In the genomic region with DNA sequence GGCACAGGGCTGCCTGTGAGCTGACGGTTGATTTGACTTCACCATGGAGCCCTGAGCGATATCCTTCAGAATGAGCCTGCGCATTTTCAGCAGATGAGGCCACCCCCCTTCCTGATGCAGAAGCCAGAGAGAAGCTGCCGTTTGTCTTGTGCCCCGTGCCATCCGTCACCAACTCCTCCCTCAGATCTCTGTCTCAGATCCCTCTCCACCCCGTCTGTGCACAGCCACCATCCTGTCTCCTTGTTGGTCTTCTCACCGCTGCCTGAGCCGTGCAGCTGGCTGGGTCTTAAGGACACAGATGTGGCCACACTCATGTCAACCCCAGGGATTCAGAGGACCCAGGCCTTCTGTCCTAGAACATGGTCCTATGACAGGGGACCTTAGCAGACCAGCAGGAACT, we compare ENCODE assay signal across 19 cellular contexts.
DNase-seq lines count a peak whose midpoint lies in the region; ATAC-seq and TF ChIP-seq lines count a peak whose summit lies in the region.
"Had no signal": no experiment of that assay in that cellular context is flagged by ENCODE, and none has a peak within 500 bp of the region (broad histone marks: within the 10 kb centered on the region; RNA-seq: fewer than 3 reads in every experiment).

No MANE protein-coding gene starts in this region.

- H3K27me3 Mint-ChIP-seq in WTC11 (ENCODE audit: low read depth), result no peaks in the 10 kb centered on the region
- H3K27me3 Mint-ChIP-seq in nephron progenitor cell (ENCODE audit: low read depth, poor library complexity), result peaks cover 3% of the 10 kb centered on the region
- H3K27me3 Mint-ChIP-seq: CD4-positive, alpha-beta T cell had no signal

- CTCF ChIA-PET in WTC11 (lab: Charles Lee), result interaction anchor here (2.4 kb wide), 1 partner anchor 43 kb away, joined by 6 read pairs; no protein-coding TSS in a partner anchor

- TF ChIP-seq CTCF in WTC11 (IDR thresholded peaks at IDR 0.05), result no peak
- TF ChIP-seq CTCF in nephron progenitor cell (IDR thresholded peaks at IDR 0.05), result no peak

- H3K27ac Mint-ChIP-seq in WTC11 (peak overlapping the region; percentile 73; the same call in 1 of the 2 replicates), nephron progenitor cell (peak overlapping the region; percentile 46)
- H3K27ac Mint-ChIP-seq in stimulated activated effector memory CD8-positive, alpha-beta T cell treated with anti-CD3 and anti-CD28 coated beads, Interleukin-12 subunit alpha, Interleukin-12 subunit beta, amount 100 ng/mL, for 72 hours, result peak overlapping the region; percentile 75
- H3K27ac Mint-ChIP-seq: CD4-positive, alpha-beta T cell had no signal

- H3K9me3 Mint-ChIP-seq in WTC11 (no peaks in the 10 kb centered on the region), nephron progenitor cell (no peaks in the 10 kb centered on the region)
- no peaks in the 10 kb centered on the region for H3K9me3 Mint-ChIP-seq in stimulated activated effector memory CD8-positive, alpha-beta T cell treated with anti-CD3 and anti-CD28 coated beads, Interleukin-12 subunit alpha, Interleukin-12 subunit beta, amount 100 ng/mL, for 72 hours
- H3K9me3 Mint-ChIP-seq: CD4-positive, alpha-beta T cell had no signal

- intact Hi-C loops in left ventricle myocardium superior (cut with micrococcal nuclease), result no loop called here
- intact Hi-C loops in Right ventricle myocardium inferior (cut with DNase I), result no loop called here

- POLR2A ChIA-PET in WTC11 (lab: Charles Lee), result no interaction called here

- no peak for ATAC-seq in left ventricle myocardium superior
- ATAC-seq in Right ventricle myocardium inferior, result no peak
- no peak for ATAC-seq in WTC11
- no peak for ATAC-seq in stimulated activated effector memory CD8-positive, alpha-beta T cell treated with anti-CD3 and anti-CD28 coated beads, Interleukin-12 subunit alpha, Interleukin-12 subunit beta, amount 100 ng/mL, for 72 hours
- ATAC-seq in HG03342 (IDR thresholded peaks at IDR 0.05; ENCODE audit: unreplicated experiment), result no peak
- ATAC-seq: GM12878 had no signal

- H3K36me3 Mint-ChIP-seq in WTC11 (peaks cover 2% of the 10 kb centered on the region; the same call in 1 of the 2 replicates), nephron progenitor cell (ENCODE audit: low read depth) (peaks cover 3% of the 10 kb centered on the region)
- peaks cover 58% of the 10 kb centered on the region for H3K36me3 Mint-ChIP-seq in stimulated activated effector memory CD8-positive, alpha-beta T cell treated with anti-CD3 and anti-CD28 coated beads, Interleukin-12 subunit alpha, Interleukin-12 subunit beta, amount 100 ng/mL, for 72 hours

- peaks cover 4% of the 10 kb centered on the region for H3K4me1 Mint-ChIP-seq in WTC11
- H3K4me1 Mint-ChIP-seq in nephron progenitor cell, result peaks cover 50% of the 10 kb centered on the region
- H3K4me1 Mint-ChIP-seq in stimulated activated effector memory CD8-positive, alpha-beta T cell treated with anti-CD3 and anti-CD28 coated beads, Interleukin-12 subunit alpha, Interleukin-12 subunit beta, amount 100 ng/mL, for 72 hours, result peaks cover 55% of the 10 kb centered on the region

- DNase-seq in left ventricle myocardium superior, result peak; percentile 14
- no peak for DNase-seq in Right ventricle myocardium inferior (ENCODE audit: missing footprints)
- no peak for DNase-seq in WTC11 (ENCODE audit: low spot score)
- DNase-seq in nephron progenitor cell, result no peak
- DNase-seq in stimulated activated effector memory CD8-positive, alpha-beta T cell treated with anti-CD3 and anti-CD28 coated beads, Interleukin-12 subunit alpha, Interleukin-12 subunit beta, amount 100 ng/mL, for 72 hours (ENCODE audit: low spot score in 2 of 2), result no peak
- DNase-seq in LoVo (ENCODE audit: low spot score), result no peak
- DNase-seq in COLO829 (ENCODE audit: low spot score), result no peak
- DNase-seq: Calu3; CD4-positive, alpha-beta T cell; HCEC 1CT; NCI-H1105 treated with DMSO at 0.1 percent for 48 hours; NCI-H1694; NCI-H2081 treated with DMSO at 0.1 percent for 48 hours; NCI-H510A; NCI-H748 treated with DMSO at 0.1 percent for 48 hours; NK-92 treated with Interleukin-12 subunit alpha and Interleukin-12 subunit beta, amount 100 ng/mL, for 24 hours; SIG-M5 had no signal

- no peak overlapping the region for H3K4me3 Mint-ChIP-seq in WTC11
- no peak overlapping the region for H3K4me3 Mint-ChIP-seq in nephron progenitor cell
- H3K4me3 Mint-ChIP-seq in stimulated activated effector memory CD8-positive, alpha-beta T cell treated with anti-CD3 and anti-CD28 coated beads, Interleukin-12 subunit alpha, Interleukin-12 subunit beta, amount 100 ng/mL, for 72 hours, result no peak overlapping the region
- H3K4me3 Mint-ChIP-seq: CD4-positive, alpha-beta T cell had no signal

TF ChIP-seq in WTC11, 78 proteins besides CTCF, POLR2A, EP300 and RAD21:
- TF ChIP-seq, protein P1, sequence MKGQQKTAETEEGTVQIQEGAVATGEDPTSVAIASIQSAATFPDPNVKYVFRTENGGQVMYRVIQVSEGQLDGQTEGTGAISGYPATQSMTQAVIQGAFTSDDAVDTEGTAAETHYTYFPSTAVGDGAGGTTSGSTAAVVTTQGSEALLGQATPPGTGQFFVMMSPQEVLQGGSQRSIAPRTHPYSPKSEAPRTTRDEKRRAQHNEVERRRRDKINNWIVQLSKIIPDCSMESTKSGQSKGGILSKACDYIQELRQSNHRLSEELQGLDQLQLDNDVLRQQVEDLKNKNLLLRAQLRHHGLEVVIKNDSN (CRISPR knock-in tag; IDR thresholded peaks at IDR 0.05), result no peak
- TF ChIP-seq, protein P2, sequence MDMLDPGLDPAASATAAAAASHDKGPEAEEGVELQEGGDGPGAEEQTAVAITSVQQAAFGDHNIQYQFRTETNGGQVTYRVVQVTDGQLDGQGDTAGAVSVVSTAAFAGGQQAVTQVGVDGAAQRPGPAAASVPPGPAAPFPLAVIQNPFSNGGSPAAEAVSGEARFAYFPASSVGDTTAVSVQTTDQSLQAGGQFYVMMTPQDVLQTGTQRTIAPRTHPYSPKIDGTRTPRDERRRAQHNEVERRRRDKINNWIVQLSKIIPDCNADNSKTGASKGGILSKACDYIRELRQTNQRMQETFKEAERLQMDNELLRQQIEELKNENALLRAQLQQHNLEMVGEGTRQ (CRISPR knock-in tag; IDR thresholded peaks at IDR 0.05), result no peak
- TF ChIP-seq CDX4 (CRISPR knock-in tag; IDR thresholded peaks at IDR 0.05; ENCODE audit: borderline replicate concordance) (no peak), CBFB (CRISPR knock-in tag; IDR thresholded peaks at IDR 0.05; ENCODE audit: low read depth) (no peak), ZNF317 (CRISPR knock-in tag; IDR thresholded peaks at IDR 0.05; ENCODE audit: borderline replicate concordance, low read depth) (no peak), SMAD4 (CRISPR knock-in tag; IDR thresholded peaks at IDR 0.05) (no peak), NFE2L1 (CRISPR knock-in tag; IDR thresholded peaks at IDR 0.05) (no peak), ATF2 (CRISPR knock-in tag; IDR thresholded peaks at IDR 0.05; ENCODE audit: borderline replicate concordance, low read depth) (no peak)
- TF ChIP-seq, protein P3, sequence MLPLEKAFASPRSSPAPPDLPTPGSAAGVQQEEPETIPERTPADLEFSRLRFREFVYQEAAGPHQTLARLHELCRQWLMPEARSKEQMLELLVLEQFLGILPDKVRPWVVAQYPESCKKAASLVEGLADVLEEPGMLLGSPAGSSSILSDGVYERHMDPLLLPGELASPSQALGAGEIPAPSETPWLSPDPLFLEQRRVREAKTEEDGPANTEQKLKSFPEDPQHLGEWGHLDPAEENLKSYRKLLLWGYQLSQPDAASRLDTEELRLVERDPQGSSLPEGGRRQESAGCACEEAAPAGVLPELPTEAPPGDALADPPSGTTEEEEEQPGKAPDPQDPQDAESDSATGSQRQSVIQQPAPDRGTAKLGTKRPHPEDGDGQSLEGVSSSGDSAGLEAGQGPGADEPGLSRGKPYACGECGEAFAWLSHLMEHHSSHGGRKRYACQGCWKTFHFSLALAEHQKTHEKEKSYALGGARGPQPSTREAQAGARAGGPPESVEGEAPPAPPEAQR (CRISPR knock-in tag; IDR thresholded peaks at IDR 0.05), result no peak
- TF ChIP-seq, protein P4, sequence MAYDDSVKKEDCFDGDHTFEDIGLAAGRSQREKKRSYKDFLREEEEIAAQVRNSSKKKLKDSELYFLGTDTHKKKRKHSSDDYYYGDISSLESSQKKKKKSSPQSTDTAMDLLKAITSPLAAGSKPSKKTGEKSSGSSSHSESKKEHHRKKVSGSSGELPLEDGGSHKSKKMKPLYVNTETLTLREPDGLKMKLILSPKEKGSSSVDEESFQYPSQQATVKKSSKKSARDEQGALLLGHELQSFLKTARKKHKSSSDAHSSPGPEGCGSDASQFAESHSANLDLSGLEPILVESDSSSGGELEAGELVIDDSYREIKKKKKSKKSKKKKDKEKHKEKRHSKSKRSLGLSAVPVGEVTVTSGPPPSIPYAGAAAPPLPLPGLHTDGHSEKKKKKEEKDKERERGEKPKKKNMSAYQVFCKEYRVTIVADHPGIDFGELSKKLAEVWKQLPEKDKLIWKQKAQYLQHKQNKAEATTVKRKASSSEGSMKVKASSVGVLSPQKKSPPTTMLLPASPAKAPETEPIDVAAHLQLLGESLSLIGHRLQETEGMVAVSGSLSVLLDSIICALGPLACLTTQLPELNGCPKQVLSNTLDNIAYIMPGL (CRISPR knock-in tag; IDR thresholded peaks at IDR 0.05), result no peak
